16 cellular contexts compared by ENCODE assay signal in genomic region chr2:182726473-182726872, GRCh38.
"Had no signal": no experiment of that assay in that cellular context is flagged by ENCODE, and none has a peak within 500 bp of the region (broad histone marks: within the 10 kb centered on the region; RNA-seq: fewer than 3 reads in every experiment).

No MANE protein-coding gene starts in this region.

- H3K4me3 ChIP-seq: heart left ventricle, left lung, mucosa of descending colon, suprapubic skin, upper lobe of left lung had no signal

- H3K9me3 ChIP-seq: heart left ventricle, left lung, mucosa of descending colon, neutrophil, suprapubic skin, upper lobe of left lung had no signal

- H3K27ac ChIP-seq: brain microvascular endothelial cell, heart left ventricle, left lung, neutrophil, suprapubic skin, upper lobe of left lung had no signal

- ATAC-seq: activated T-cell treated with anti-CD3 and anti-CD28 coated beads, Interleukin-2, amount 50 U/mL, for 4 hours; heart left ventricle; left lung; mucosa of descending colon; naive thymus-derived CD8-positive, alpha-beta T cell had no signal

- H3K4me1 ChIP-seq: heart left ventricle, left lung, suprapubic skin, upper lobe of left lung had no signal

- H3K27me3 ChIP-seq: brain microvascular endothelial cell, heart left ventricle, left lung, neutrophil, suprapubic skin, upper lobe of left lung had no signal

- DNase-seq: activated CD4-positive, alpha-beta memory T cell treated with anti-CD3 and anti-CD28 coated beads for 36 hours; activated CD4-positive, CD25-positive, alpha-beta regulatory T cell treated with anti-CD3 and anti-CD28 coated beads, Interleukin-2, amount 50 U/mL, for 72 hours; activated effector memory CD4-positive, alpha-beta T cell treated with anti-CD3 and anti-CD28 coated beads, Interleukin-2, amount 50 U/mL, for 16 hours; activated naive CD8-positive, alpha-beta T cell treated with anti-CD3 and anti-CD28 coated beads for 36 hours; activated T-cell treated with anti-CD3 and anti-CD28 coated beads, Interleukin-2, amount 50 U/mL, for 4 hours; brain microvascular endothelial cell; effector memory CD4-positive, alpha-beta T cell; heart left ventricle; left lung; mucosa of descending colon; naive thymus-derived CD8-positive, alpha-beta T cell; small intestine; stimulated activated naive B cell treated with anti-CD40 and anti-IgM and Interleukin-4, amounts not matched to agents 10 μg/mL and 1 μg/mL and 100 μg/mL, for 72 hours; upper lobe of left lung had no signal
